Comparison of ENCODE assay signal across 15 cellular contexts in the genomic region with DNA sequence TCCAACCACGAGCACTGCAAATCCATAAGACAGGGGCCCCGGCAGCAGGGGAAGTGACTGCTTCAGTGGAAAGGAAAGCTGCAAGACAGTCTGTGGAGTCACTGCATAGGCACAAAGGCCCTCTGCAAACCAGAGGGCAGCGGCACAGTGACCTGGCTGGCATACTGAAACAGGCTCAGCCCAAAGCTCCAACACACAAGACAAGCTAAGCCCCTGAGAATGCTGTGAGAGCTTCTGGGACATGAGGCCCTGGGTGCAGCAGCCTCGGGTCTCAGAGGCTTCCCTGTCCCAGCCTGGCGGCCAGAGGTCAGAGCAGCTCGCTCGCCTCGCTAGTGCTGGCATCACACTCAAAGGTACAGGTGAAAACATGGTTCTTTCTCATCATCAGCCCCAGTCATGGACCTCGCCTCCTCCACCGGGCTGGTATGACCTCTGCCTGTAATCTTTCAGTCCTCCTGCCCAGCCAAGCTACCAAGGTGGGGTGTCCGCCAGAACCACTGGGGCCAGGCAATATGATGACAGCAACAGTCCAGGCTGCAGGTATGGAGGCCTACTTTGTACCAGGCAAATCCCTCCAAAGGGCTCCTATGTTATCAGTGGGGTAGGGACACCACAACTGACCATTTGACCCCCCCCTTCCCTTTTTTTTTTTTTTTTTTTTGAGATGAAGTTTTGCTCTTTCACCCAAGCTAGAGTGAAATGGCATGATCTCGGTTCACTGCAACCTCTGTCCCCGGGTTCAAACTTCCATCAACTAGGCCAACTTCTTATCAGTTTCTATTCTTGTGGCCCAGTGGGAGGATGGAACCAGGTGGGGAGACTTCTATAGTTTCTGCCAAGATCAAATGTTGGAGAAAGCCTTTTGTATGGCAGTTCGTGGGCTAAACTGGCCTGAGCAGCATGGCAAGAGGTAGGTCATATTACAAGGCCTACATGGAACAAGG. TPM values are rescaled to one million over a fixed set of nuclear protein-coding genes. Genes with fewer than 3 reads are reported as not detected.
DNase-seq lines count a peak whose midpoint lies in the region; ATAC-seq lines count a peak whose summit lies in the region.
"Had no signal": no experiment of that assay in that cellular context is flagged by ENCODE, and none has a peak within 500 bp of the region (broad histone marks: within the 10 kb centered on the region; RNA-seq: fewer than 3 reads in every experiment).

No MANE protein-coding gene starts in this region.

- POLR2A ChIA-PET in CD8-positive, alpha-beta memory T cell (lab: Charles Lee), result interaction anchor here (0.6 kb wide), 1 partner anchor 49 kb away, joined by 4 read pairs; no protein-coding TSS in a partner anchor
- POLR2A ChIA-PET in naive thymus-derived CD8-positive, alpha-beta T cell (lab: Charles Lee), result interaction anchor here (0.6 to 3.7 kb wide), 12 partner anchors 8 to 1392 kb away, joined by 3 to 22 read pairs (median 4); partner anchors contain the start of genes DDX19A, FCSK and ST3GAL2

- peaks cover 35 to 64% (median 37%) of the 10 kb centered on the region in 3 donors for H3K4me1 Mint-ChIP-seq in CD8-positive, alpha-beta memory T cell
- peaks cover 71% of the 10 kb centered on the region for H3K4me1 Mint-ChIP-seq in activated naive CD8-positive, alpha-beta T cell treated with anti-CD3 and anti-CD28 coated beads for 36 hours
- peaks cover 35 to 78% (median 70%) of the 10 kb centered on the region in 4 donors for H3K4me1 Mint-ChIP-seq in naive thymus-derived CD8-positive, alpha-beta T cell

- H3K27ac ChIP-seq in CD8-positive, alpha-beta memory T cell (ENCODE audit: low read depth, low read length), result no peak overlapping the region
- H3K27ac ChIP-seq in Karpas-422 (ENCODE audit: low read length), result peak overlapping the region; percentile 71

- H3K9me3 Mint-ChIP-seq in CD8-positive, alpha-beta memory T cell, result no peaks in the 10 kb centered on the region
- H3K9me3 Mint-ChIP-seq in activated naive CD8-positive, alpha-beta T cell treated with anti-CD3 and anti-CD28 coated beads for 36 hours, result no peaks in the 10 kb centered on the region
- no peaks in the 10 kb centered on the region for H3K9me3 Mint-ChIP-seq in naive thymus-derived CD8-positive, alpha-beta T cell
- H3K9me3 Mint-ChIP-seq: activated CD4-positive, alpha-beta memory T cell treated with anti-CD3 and anti-CD28 coated beads for 36 hours had no signal

- H3K27me3 Mint-ChIP-seq in CD8-positive, alpha-beta memory T cell, result peaks cover 0 to 1% of the 10 kb centered on the region in 2 donors
- no peaks in the 10 kb centered on the region for H3K27me3 Mint-ChIP-seq in activated naive CD8-positive, alpha-beta T cell treated with anti-CD3 and anti-CD28 coated beads for 36 hours
- no peaks in the 10 kb centered on the region for H3K27me3 Mint-ChIP-seq in naive thymus-derived CD8-positive, alpha-beta T cell
- H3K27me3 Mint-ChIP-seq: activated CD4-positive, alpha-beta memory T cell treated with anti-CD3 and anti-CD28 coated beads for 36 hours had no signal

- H3K27ac Mint-ChIP-seq in CD8-positive, alpha-beta memory T cell, result peak overlapping the region in 7 of 8 donors; percentile 26 to 81 (median 74)
- peak overlapping the region; percentile 84 for H3K27ac Mint-ChIP-seq in activated naive CD8-positive, alpha-beta T cell treated with anti-CD3 and anti-CD28 coated beads for 36 hours
- peak overlapping the region; percentile 85 to 95 (median 93) for H3K27ac Mint-ChIP-seq in naive thymus-derived CD8-positive, alpha-beta T cell

- H3K79me2 ChIP-seq in Karpas-422 (ENCODE audit: low read length), result peaks cover 87% of the 10 kb centered on the region

- H3K4me1 ChIP-seq in CD8-positive, alpha-beta memory T cell (ENCODE audit: insufficient read depth, low read length), result peaks cover 41% of the 10 kb centered on the region
- peaks cover 59% of the 10 kb centered on the region for H3K4me1 ChIP-seq in Karpas-422 (ENCODE audit: low read length)

- H3K9me3 ChIP-seq in CD8-positive, alpha-beta memory T cell (ENCODE audit: low read length), result no peaks in the 10 kb centered on the region
- H3K9me3 ChIP-seq in Karpas-422 (ENCODE audit: low read length), result no peaks in the 10 kb centered on the region

- H3K36me3 ChIP-seq in CD8-positive, alpha-beta memory T cell (ENCODE audit: insufficient read depth, low read length), result peaks cover 1% of the 10 kb centered on the region
- peaks cover 2% of the 10 kb centered on the region; the same call in 1 of the 2 replicates for H3K36me3 ChIP-seq in Karpas-422 (ENCODE audit: insufficient read depth, low read length)

- peak overlapping the region in 3 of 7 donors; percentile 6 to 51 (median 10) for H3K4me3 Mint-ChIP-seq in CD8-positive, alpha-beta memory T cell
- peak overlapping the region; percentile 29 for H3K4me3 Mint-ChIP-seq in activated naive CD8-positive, alpha-beta T cell treated with anti-CD3 and anti-CD28 coated beads for 36 hours
- peak overlapping the region; percentile 15 to 88 (median 81) for H3K4me3 Mint-ChIP-seq in naive thymus-derived CD8-positive, alpha-beta T cell
- H3K4me3 Mint-ChIP-seq: activated CD4-positive, alpha-beta memory T cell treated with anti-CD3 and anti-CD28 coated beads for 36 hours had no signal

- peaks cover 7% of the 10 kb centered on the region; the same call in 1 of the 2 replicates for H4K20me1 ChIP-seq in Karpas-422 (ENCODE audit: insufficient read depth, low read depth, low read length)

- no peaks in the 10 kb centered on the region for H3K9me2 ChIP-seq in Karpas-422 (replicated peaks; ENCODE audit: insufficient read depth, low read length)

- H2AFZ ChIP-seq in Karpas-422 (ENCODE audit: low read length), result no peak overlapping the region

- H3K27me3 ChIP-seq in CD8-positive, alpha-beta memory T cell (ENCODE audit: insufficient read depth, low read length, poor library complexity, severe bottlenecking), result no peaks in the 10 kb centered on the region
- H3K27me3 ChIP-seq in Karpas-422 (ENCODE audit: low read length), result no peaks in the 10 kb centered on the region

- peak overlapping the region; percentile 38 for H3K4me2 ChIP-seq in Karpas-422 (ENCODE audit: low read depth, low read length, poor library complexity, severe bottlenecking)

- no peak for DNase-seq in CD8-positive, alpha-beta memory T cell
- DNase-seq in Karpas-422 (no peak), DMS53 treated with DMSO at 0.1 percent for 48 hours (lab: John Stamatoyannopoulos, UW; ENCODE audit: unreplicated experiment) (no peak), DMS 273 treated with DMSO at 0.1 percent for 48 hours (lab: John Stamatoyannopoulos, UW) (no peak)
- DNase-seq in activated naive CD8-positive, alpha-beta T cell treated with anti-CD3 and anti-CD28 coated beads for 36 hours, result no peak
- peak in 1 of 10 donors; percentile 13 for DNase-seq in naive thymus-derived CD8-positive, alpha-beta T cell
- DNase-seq: cerebellar nuclear complex, islet precursor cell, KG1, NCI-H187, NCI-H69, retina, RPMI8226 had no signal

- peak overlapping the region; percentile 50 for H3K9ac ChIP-seq in Karpas-422 (ENCODE audit: low read length)

- ATAC-seq in naive thymus-derived CD8-positive, alpha-beta T cell, result peak; percentile 36 to 41
- ATAC-seq in GM21529 (IDR thresholded peaks at IDR 0.05; ENCODE audit: unreplicated experiment), result no peak

- H3K4me3 ChIP-seq in CD8-positive, alpha-beta memory T cell (ENCODE audit: low read length), result no peak overlapping the region
- H3K4me3 ChIP-seq in Karpas-422 (ENCODE audit: low read length), result no peak overlapping the region

- peaks cover 0 to 16% (median 0%) of the 10 kb centered on the region in 3 donors for H3K36me3 Mint-ChIP-seq in CD8-positive, alpha-beta memory T cell
- peaks cover 8% of the 10 kb centered on the region for H3K36me3 Mint-ChIP-seq in activated naive CD8-positive, alpha-beta T cell treated with anti-CD3 and anti-CD28 coated beads for 36 hours
- H3K36me3 Mint-ChIP-seq in naive thymus-derived CD8-positive, alpha-beta T cell, result peaks cover 0 to 12% (median 0%) of the 10 kb centered on the region in 3 donors
- H3K36me3 Mint-ChIP-seq: activated CD4-positive, alpha-beta memory T cell treated with anti-CD3 and anti-CD28 coated beads for 36 hours had no signal

- CTCF ChIA-PET in CD8-positive, alpha-beta memory T cell (lab: Charles Lee), result no interaction called here

RNA-seq across cellular contexts. Expression of gene ST3GAL2, which starts 19.2 kb away (rescaled TPM):
- total RNA-seq in CD8-positive, alpha-beta memory T cell, result 10 to 100 TPM; 24.2 to 24.8 TPM
- polyA plus RNA-seq in CD8-positive, alpha-beta memory T cell, result 20.1 TPM
- 48.1 and 62.4 TPM in 2 replicates for total RNA-seq in Karpas-422 (2014; rRNA removed; shearing (Covaris generic); ENCODE audit: low replicate concordance)
- 10 to 100 TPM; 21.5 to 23.3 TPM for total RNA-seq in activated naive CD8-positive, alpha-beta T cell treated with anti-CD3 and anti-CD28 coated beads for 36 hours
- total RNA-seq in naive thymus-derived CD8-positive, alpha-beta T cell, result 10 to 100 TPM; 30.5 to 31.9 TPM
- 10 to 100 TPM; 14.6 to 23.4 (median 16.5) TPM for polyA plus RNA-seq in naive thymus-derived CD8-positive, alpha-beta T cell

RNA-seq across cellular contexts. Expression of gene FCSK, which starts 34.7 kb away (rescaled TPM):
- total RNA-seq in CD8-positive, alpha-beta memory T cell, result 10 to 100 TPM; 15.1 to 16.9 TPM
- 7.8 TPM for polyA plus RNA-seq in CD8-positive, alpha-beta memory T cell
- total RNA-seq in Karpas-422 (2014; rRNA removed; shearing (Covaris generic); ENCODE audit: low replicate concordance), result 6.4 and 17.4 TPM in 2 replicates
- total RNA-seq in activated naive CD8-positive, alpha-beta T cell treated with anti-CD3 and anti-CD28 coated beads for 36 hours, result 1 to 10 TPM; 8.7 to 9.6 TPM
- total RNA-seq in naive thymus-derived CD8-positive, alpha-beta T cell, result 10 to 100 TPM; 35.2 to 39.7 TPM
- polyA plus RNA-seq in naive thymus-derived CD8-positive, alpha-beta T cell, result 1 to 10 TPM; 4.5 to 9.6 (median 9.3) TPM
